In the genomic region with DNA sequence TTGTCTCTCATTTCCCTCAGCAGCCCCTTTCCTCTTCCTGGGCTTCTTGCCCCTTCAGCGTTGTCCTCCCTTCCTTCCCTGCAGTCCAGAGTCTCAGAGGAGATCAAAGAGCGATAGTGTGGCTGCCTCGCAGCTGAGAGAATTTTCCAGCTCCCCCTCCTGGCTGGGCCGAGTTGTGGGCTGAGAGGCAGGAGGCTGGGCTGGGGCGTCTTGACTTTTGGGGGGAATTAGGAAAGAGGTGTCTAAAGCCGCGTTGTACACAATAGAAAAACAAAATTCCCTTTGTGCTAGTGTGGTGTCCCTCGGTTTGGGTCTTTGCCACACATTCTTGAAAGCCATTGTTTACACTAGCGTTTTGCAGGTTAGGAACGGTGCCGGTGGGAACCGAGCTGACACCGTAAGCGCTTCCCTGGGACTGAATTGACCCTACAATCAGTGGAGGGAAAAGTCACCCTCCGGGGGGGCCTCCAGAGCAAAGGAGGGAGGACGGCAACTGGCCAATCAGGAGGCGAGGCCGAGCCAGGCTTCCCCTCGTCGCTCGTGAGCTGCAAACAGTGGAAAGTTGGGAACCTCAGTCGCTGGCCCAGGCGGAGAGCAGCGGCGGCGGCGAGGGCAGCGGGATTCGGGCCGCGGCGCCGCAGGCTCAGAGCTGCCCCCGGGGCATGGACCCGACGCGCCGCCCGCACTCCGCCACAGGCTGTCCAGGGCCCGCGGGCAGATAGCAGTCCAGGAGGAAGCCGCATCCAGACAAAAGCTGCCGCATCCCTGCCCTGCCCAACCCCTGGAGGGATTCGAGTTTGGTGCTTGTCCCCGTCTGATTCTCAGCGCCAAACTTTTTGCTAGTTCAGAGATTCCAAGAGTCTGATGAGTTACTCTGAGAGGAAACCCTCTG, we compare ENCODE assay signal across 8 cellular contexts. TPM values are rescaled to one million over a fixed set of nuclear protein-coding genes. Genes with fewer than 3 reads are reported as not detected.
DNase-seq lines count a peak whose midpoint lies in the region; ATAC-seq and TF ChIP-seq lines count a peak whose summit lies in the region.

Gene HMCN1 (plus strand): TSS at position 574 of the 892 bp plus-strand sequence. CDS start 389 bp downstream, outside the sequence.

- TF ChIP-seq CTCF in GM23338 (conservative IDR thresholded peaks at IDR 0.05; ENCODE audit: low read depth in 2 of 2): peak; percentile 61 to 73

- H3K79me2 ChIP-seq in GM23338 (replicated peaks; ENCODE audit: insufficient read depth): no peaks in the 10 kb centered on the region

- H3K27me3 ChIP-seq in GM23338 (ENCODE audit: insufficient read depth): peaks cover 26% of the 10 kb centered on the region
- peaks cover 24% of the 10 kb centered on the region for H3K27me3 ChIP-seq in neuron (ENCODE audit: insufficient read depth, low read length)

- intact Hi-C loops in Right ventricle myocardium superior (cut with DNase I): no loop called here

- H2AFZ ChIP-seq in GM23338 (peak within 1 kb of the TSS; percentile 98), neuron (ENCODE audit: low read depth, low read length) (peak within 1 kb of the TSS; percentile 59)

- H3K27me3 Mint-ChIP-seq in GM23338 (ENCODE audit: insufficient read depth, low read depth, poor library complexity): peaks cover 3% of the 10 kb centered on the region
- peaks cover 51% of the 10 kb centered on the region for H3K27me3 Mint-ChIP-seq in activated naive CD8-positive, alpha-beta T cell

- H3K27ac ChIP-seq in GM23338 (ENCODE audit: low read depth): no peak within 1 kb of the TSS

- peak; percentile 90 for ATAC-seq in GM23338
- peak; percentile 96 for ATAC-seq in Right ventricle myocardium superior (ENCODE audit: poor library complexity)
- no peak for ATAC-seq in GM18858 (IDR thresholded peaks at IDR 0.05; ENCODE audit: unreplicated experiment)
- no peak for ATAC-seq in GM18907 (IDR thresholded peaks at IDR 0.05; ENCODE audit: unreplicated experiment)

- no peaks in the 10 kb centered on the region for H3F3A ChIP-seq in GM23338 (replicated peaks; ENCODE audit: low read depth)

- H3K4me3 ChIP-seq in GM23338: peak within 1 kb of the TSS; percentile 75
- H3K4me3 ChIP-seq in neuron (ENCODE audit: low read length): peak within 1 kb of the TSS; percentile 50

- H3K9me2 ChIP-seq in GM23338 (ENCODE audit: insufficient read depth): no peaks in the 10 kb centered on the region

- DNase-seq in Ammon's horn (ENCODE audit: low spot score) (peak; percentile 50), GM23338 (ENCODE audit: low spot score) (peak; percentile 89), NCI-H774 (lab: John Stamatoyannopoulos, UW) (peak; percentile 4), Right ventricle myocardium superior (peak; percentile 88)

- H3K9me3 Mint-ChIP-seq in GM23338: no peaks in the 10 kb centered on the region
- H3K9me3 Mint-ChIP-seq in activated naive CD8-positive, alpha-beta T cell (ENCODE audit: low read depth): peaks cover 22% of the 10 kb centered on the region

- H3K36me3 Mint-ChIP-seq in GM23338 (ENCODE audit: low read depth): no peaks in the 10 kb centered on the region
- peaks cover 17% of the 10 kb centered on the region for H3K36me3 Mint-ChIP-seq in activated naive CD8-positive, alpha-beta T cell

- H3K36me3 ChIP-seq in GM23338 (ENCODE audit: insufficient read depth): no peaks in the 10 kb centered on the region
- no peaks in the 10 kb centered on the region for H3K36me3 ChIP-seq in neuron (ENCODE audit: insufficient read depth, low read length)

- H3K4me3 Mint-ChIP-seq in GM23338: peak within 1 kb of the TSS; percentile 73
- H3K4me3 Mint-ChIP-seq in activated naive CD8-positive, alpha-beta T cell: peak within 1 kb of the TSS; percentile 80

- no peaks in the 10 kb centered on the region for H4K20me1 ChIP-seq in GM23338 (replicated peaks; ENCODE audit: insufficient read depth)

- peak within 1 kb of the TSS; percentile 36 for H3K27ac Mint-ChIP-seq in GM23338
- no peak within 1 kb of the TSS for H3K27ac Mint-ChIP-seq in activated naive CD8-positive, alpha-beta T cell

- peak within 1 kb of the TSS; percentile 86 for H3K4me2 ChIP-seq in GM23338

- H3K4me1 ChIP-seq in GM23338 (ENCODE audit: insufficient read depth): peaks cover 20% of the 10 kb centered on the region
- H3K4me1 ChIP-seq in neuron (ENCODE audit: insufficient read depth, low read length): peaks cover 8% of the 10 kb centered on the region

- peaks cover 19% of the 10 kb centered on the region for H3K4me1 Mint-ChIP-seq in GM23338
- peaks cover 16% of the 10 kb centered on the region for H3K4me1 Mint-ChIP-seq in activated naive CD8-positive, alpha-beta T cell (ENCODE audit: low read depth)

- no peaks in the 10 kb centered on the region for H3K9me3 ChIP-seq in neuron (ENCODE audit: low read length)

TF ChIP-seq in GM23338, 12 proteins besides CTCF, POLR2A, EP300 and RAD21 (continues in another document):
- TF ChIP-seq EZH2 (IDR thresholded peaks at IDR 0.05; ENCODE audit: low read depth, unreplicated experiment): no peak
- peak; percentile 68; the same call in 1 of the 2 replicates for TF ChIP-seq POLR2AphosphoS5 (IDR thresholded peaks at IDR 0.05; ENCODE audit: low read depth)
- no peak for TF ChIP-seq JUNB (IDR thresholded peaks at IDR 0.05; ENCODE audit: unreplicated experiment)
- TF ChIP-seq CREB1 (CRISPR knock-in tag; IDR thresholded peaks at IDR 0.05; ENCODE audit: low read depth): peak; percentile 22; the same call in 1 of the 2 replicates
- TF ChIP-seq, protein P1, sequence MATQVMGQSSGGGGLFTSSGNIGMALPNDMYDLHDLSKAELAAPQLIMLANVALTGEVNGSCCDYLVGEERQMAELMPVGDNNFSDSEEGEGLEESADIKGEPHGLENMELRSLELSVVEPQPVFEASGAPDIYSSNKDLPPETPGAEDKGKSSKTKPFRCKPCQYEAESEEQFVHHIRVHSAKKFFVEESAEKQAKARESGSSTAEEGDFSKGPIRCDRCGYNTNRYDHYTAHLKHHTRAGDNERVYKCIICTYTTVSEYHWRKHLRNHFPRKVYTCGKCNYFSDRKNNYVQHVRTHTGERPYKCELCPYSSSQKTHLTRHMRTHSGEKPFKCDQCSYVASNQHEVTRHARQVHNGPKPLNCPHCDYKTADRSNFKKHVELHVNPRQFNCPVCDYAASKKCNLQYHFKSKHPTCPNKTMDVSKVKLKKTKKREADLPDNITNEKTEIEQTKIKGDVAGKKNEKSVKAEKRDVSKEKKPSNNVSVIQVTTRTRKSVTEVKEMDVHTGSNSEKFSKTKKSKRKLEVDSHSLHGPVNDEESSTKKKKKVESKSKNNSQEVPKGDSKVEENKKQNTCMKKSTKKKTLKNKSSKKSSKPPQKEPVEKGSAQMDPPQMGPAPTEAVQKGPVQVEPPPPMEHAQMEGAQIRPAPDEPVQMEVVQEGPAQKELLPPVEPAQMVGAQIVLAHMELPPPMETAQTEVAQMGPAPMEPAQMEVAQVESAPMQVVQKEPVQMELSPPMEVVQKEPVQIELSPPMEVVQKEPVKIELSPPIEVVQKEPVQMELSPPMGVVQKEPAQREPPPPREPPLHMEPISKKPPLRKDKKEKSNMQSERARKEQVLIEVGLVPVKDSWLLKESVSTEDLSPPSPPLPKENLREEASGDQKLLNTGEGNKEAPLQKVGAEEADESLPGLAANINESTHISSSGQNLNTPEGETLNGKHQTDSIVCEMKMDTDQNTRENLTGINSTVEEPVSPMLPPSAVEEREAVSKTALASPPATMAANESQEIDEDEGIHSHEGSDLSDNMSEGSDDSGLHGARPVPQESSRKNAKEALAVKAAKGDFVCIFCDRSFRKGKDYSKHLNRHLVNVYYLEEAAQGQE (IDR thresholded peaks at IDR 0.05; ENCODE audit: unreplicated experiment): no peak

RNA-seq across cellular contexts. Expression of gene HMCN1, which starts in this region (rescaled TPM):
- 8.7 and 17.2 TPM in 2 replicates for total RNA-seq in GM23338 (2014; rRNA removed; shearing (Covaris generic))
- polyA plus RNA-seq in GM23338 (2016; fragmentation: Nextera tagmentation; extraction: Ambion mirVana): 1.6 and 2.7 TPM in 2 replicates
- 5.7 TPM for total RNA-seq in Right ventricle myocardium superior

Comparison
In these comparisons a context has a peak if more than half of its experiments do, and no peak if none do; other contexts are left out.
1. DNase-seq: peak in every context shown above with its lines; median percentile 89 in GM23338; 88 in Right ventricle myocardium superior; 50 in Ammon's horn; 4 in NCI-H774.
2. ATAC-seq: peak in GM23338 (single experiment) and Right ventricle myocardium superior (single experiment); none in GM18858 (single experiment) and GM18907 (single experiment).